ENCODE assay signal across 5 cellular contexts in the genomic region with DNA sequence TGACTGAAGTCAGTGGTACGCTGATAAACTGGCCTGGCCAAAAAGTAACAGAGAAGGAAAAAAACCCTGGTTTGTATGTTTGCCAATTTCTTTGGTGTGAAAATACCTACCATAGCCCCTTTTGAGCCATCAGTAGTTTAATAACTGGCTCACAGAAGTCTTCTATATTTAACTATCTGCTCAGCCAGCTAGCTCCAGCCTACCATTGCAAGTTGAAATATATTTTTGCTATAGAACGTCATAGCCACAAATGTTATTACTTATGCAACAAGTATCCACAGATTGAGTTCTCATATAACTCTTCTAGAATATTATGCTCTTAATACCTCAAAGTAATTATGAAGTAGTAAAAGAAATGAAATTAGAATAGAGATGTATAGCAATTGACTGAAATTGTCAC.
"Had no signal": no experiment of that assay in that cellular context is flagged by ENCODE, and none has a peak within 500 bp of the region (broad histone marks: within the 10 kb centered on the region; RNA-seq: fewer than 3 reads in every experiment).

No MANE protein-coding gene starts in this region.

- H3K4me3 ChIP-seq: GM23338, K562 had no signal

- ATAC-seq: GM23338, K562 had no signal

- DNase-seq: H9, HCEC 1CT, IMR-90 had no signal
